Comparison of ENCODE assay signal across 26 cellular contexts in the genomic region with DNA sequence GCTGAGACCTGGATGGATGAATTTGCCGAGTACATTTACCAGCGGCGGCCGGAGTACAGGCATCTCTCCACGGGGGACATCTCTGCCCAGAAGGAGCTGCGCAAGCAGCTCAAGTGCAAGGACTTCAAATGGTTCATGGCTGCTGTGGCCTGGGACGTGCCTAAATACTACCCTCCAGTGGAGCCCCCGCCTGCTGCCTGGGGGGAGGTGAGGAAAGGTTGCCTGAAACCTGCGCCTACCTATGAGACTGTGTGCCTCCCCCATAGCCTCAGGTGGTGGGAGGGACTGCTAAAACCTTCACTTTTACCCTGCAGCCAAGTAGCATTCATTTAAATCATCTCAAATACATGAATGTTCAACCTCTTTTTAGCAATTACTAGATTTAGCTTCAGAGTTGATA.
"Had no signal": no experiment of that assay in that cellular context is flagged by ENCODE, and none has a peak within 500 bp of the region (broad histone marks: within the 10 kb centered on the region; RNA-seq: fewer than 3 reads in every experiment).

No MANE protein-coding gene starts in this region.

- H3K4me1 ChIP-seq: body of pancreas had no signal

- H3K4me1 Mint-ChIP-seq: activated B cell treated with CpG ODN at 0.5 μM for 24 hours; activated CD4-positive, alpha-beta T cell treated with anti-CD3 and anti-CD28 coated beads, Interleukin-2, amount 10 ng/mL, durations not matched to agents 24 days and 14 days; activated naive CD8-positive, alpha-beta T cell treated with anti-CD3 and anti-CD28 coated beads, Interleukin-2, amount 50 U/mL, for 24 hours; T-helper 17 cell had no signal

- H3K27me3 ChIP-seq: ascending aorta, body of pancreas had no signal

- H3K4me3 Mint-ChIP-seq: activated B cell treated with CpG ODN at 0.5 μM for 24 hours; activated CD4-positive, alpha-beta memory T cell treated with anti-CD3 and anti-CD28 coated beads for 36 hours; activated CD4-positive, alpha-beta T cell treated with anti-CD3 and anti-CD28 coated beads, Interleukin-2, amount 10 ng/mL, durations not matched to agents 24 days and 14 days; activated naive CD8-positive, alpha-beta T cell treated with anti-CD3 and anti-CD28 coated beads, Interleukin-2, amount 50 U/mL, for 24 hours; activated T-cell treated with anti-CD3 and anti-CD28 coated beads, Interleukin-2, amount 50 U/mL, for 4 hours; T-helper 17 cell had no signal

- ATAC-seq: activated naive CD4-positive, alpha-beta T cell treated with anti-CD3 and anti-CD28 coated beads, Interleukin-2, amount 50 U/mL, for 72 hours; activated naive CD8-positive, alpha-beta T cell treated with anti-CD3 and anti-CD28 coated beads, Interleukin-2, amount 50 U/mL, for 24 hours; activated T-cell treated with anti-CD3 and anti-CD28 coated beads, Interleukin-2, amount 50 U/mL, for 4 hours; body of pancreas; T-helper 17 cell had no signal

- H3K9me3 ChIP-seq: ascending aorta, body of pancreas had no signal

- H3K27ac ChIP-seq: ascending aorta, body of pancreas, PC-9 had no signal

- H3K9me3 Mint-ChIP-seq: activated B cell treated with CpG ODN at 0.5 μM for 24 hours; activated CD4-positive, alpha-beta memory T cell treated with anti-CD3 and anti-CD28 coated beads for 36 hours; activated CD4-positive, alpha-beta T cell treated with anti-CD3 and anti-CD28 coated beads, Interleukin-2, amount 10 ng/mL, durations not matched to agents 24 days and 14 days; activated naive CD4-positive, alpha-beta T cell treated with anti-CD3 and anti-CD28 coated beads, Interleukin-2, amount 50 U/mL, for 72 hours; activated naive CD8-positive, alpha-beta T cell treated with anti-CD3 and anti-CD28 coated beads, Interleukin-2, amount 50 U/mL, for 24 hours; activated T-cell treated with anti-CD3 and anti-CD28 coated beads, Interleukin-2, amount 50 U/mL, for 4 hours had no signal

- H3K4me3 ChIP-seq: ascending aorta, body of pancreas, PC-9 had no signal

- H3K27ac Mint-ChIP-seq: activated B cell treated with CpG ODN at 0.5 μM for 24 hours; activated CD4-positive, alpha-beta memory T cell treated with anti-CD3 and anti-CD28 coated beads for 36 hours; activated CD4-positive, alpha-beta T cell treated with anti-CD3 and anti-CD28 coated beads, Interleukin-2, amount 10 ng/mL, durations not matched to agents 24 days and 14 days; activated naive CD4-positive, alpha-beta T cell treated with anti-CD3 and anti-CD28 coated beads, Interleukin-2, amount 50 U/mL, for 72 hours; activated naive CD8-positive, alpha-beta T cell treated with anti-CD3 and anti-CD28 coated beads, Interleukin-2, amount 50 U/mL, for 24 hours; T-helper 17 cell had no signal

- H3K36me3 Mint-ChIP-seq: activated CD4-positive, alpha-beta memory T cell treated with anti-CD3 and anti-CD28 coated beads for 36 hours; activated naive CD4-positive, alpha-beta T cell treated with anti-CD3 and anti-CD28 coated beads, Interleukin-2, amount 50 U/mL, for 72 hours had no signal

- H3K4me2 ChIP-seq: PC-9 had no signal

- H3K36me3 ChIP-seq: ascending aorta had no signal

- DNase-seq: activated B cell treated with CpG ODN at 0.5 μM for 24 hours; activated CD4-positive, alpha-beta memory T cell treated with anti-CD3 and anti-CD28 coated beads for 36 hours; activated CD4-positive, alpha-beta T cell treated with anti-CD3 and anti-CD28 coated beads for 1 hour; activated CD4-positive, alpha-beta T cell treated with anti-CD3 and anti-CD28 coated beads, Interleukin-2, amount 10 ng/mL, durations not matched to agents 24 days and 14 days; activated CD8-positive, alpha-beta memory T cell treated with anti-CD3 and anti-CD28 coated beads for 24 hours; activated effector memory CD4-positive, alpha-beta T cell treated with anti-CD3 and anti-CD28 coated beads, Interleukin-2, amount 50 U/mL, for 16 hours; activated naive CD4-positive, alpha-beta T cell treated with Interleukin-2 at 50 U/mL for 16 hours; activated naive CD8-positive, alpha-beta T cell treated with anti-CD3 and anti-CD28 coated beads, Interleukin-2, amount 50 U/mL, for 24 hours; activated T-cell treated with anti-CD3 and anti-CD28 coated beads, Interleukin-2, amount 50 U/mL, for 4 hours; amniotic stem cell; body of pancreas; central memory CD4-positive, alpha-beta T cell; KG1; NCI-H1048; NCI-H1694; NCI-H2029; NCI-H2171; NCI-H345; NCI-H510A; NCI-H526 treated with DMSO at 0.1 percent for 48 hours; PC-9; SIG-M5; T-helper 17 cell; T-helper 9 cell had no signal

- H3K27me3 Mint-ChIP-seq: activated B cell treated with CpG ODN at 0.5 μM for 24 hours; activated CD4-positive, alpha-beta memory T cell treated with anti-CD3 and anti-CD28 coated beads for 36 hours; activated CD4-positive, alpha-beta T cell treated with anti-CD3 and anti-CD28 coated beads, Interleukin-2, amount 10 ng/mL, durations not matched to agents 24 days and 14 days; activated naive CD8-positive, alpha-beta T cell treated with anti-CD3 and anti-CD28 coated beads, Interleukin-2, amount 50 U/mL, for 24 hours had no signal

- H2AFZ ChIP-seq: PC-9 had no signal
